7 cellular contexts compared by ENCODE assay signal in genomic region chr10:85515316-85515715, GRCh38.
"Had no signal": no experiment of that assay in that cellular context is flagged by ENCODE, and none has a peak within 500 bp of the region (broad histone marks: within the 10 kb centered on the region; RNA-seq: fewer than 3 reads in every experiment).

No MANE protein-coding gene starts in this region.

- H3K4me3 Mint-ChIP-seq: GM23338, HFFc6 had no signal

- H3K27ac Mint-ChIP-seq: GM23338, HFFc6 had no signal

- H2AFZ ChIP-seq: GM23338 had no signal

- H3K4me3 ChIP-seq: GM23338, HAP-1, K562 had no signal

- DNase-seq: H7, HFFc6, IMR-90 had no signal

- H3K4me2 ChIP-seq: GM23338 had no signal

- H3K4me1 ChIP-seq: HAP-1 had no signal

- H3K36me3 ChIP-seq: HAP-1 had no signal

- FAIRE-seq: HTR-8/SVneo, K562 had no signal

- H3K9me3 ChIP-seq: HAP-1 had no signal
